Comparison of ENCODE assay signal across 8 cellular contexts in the genomic region with DNA sequence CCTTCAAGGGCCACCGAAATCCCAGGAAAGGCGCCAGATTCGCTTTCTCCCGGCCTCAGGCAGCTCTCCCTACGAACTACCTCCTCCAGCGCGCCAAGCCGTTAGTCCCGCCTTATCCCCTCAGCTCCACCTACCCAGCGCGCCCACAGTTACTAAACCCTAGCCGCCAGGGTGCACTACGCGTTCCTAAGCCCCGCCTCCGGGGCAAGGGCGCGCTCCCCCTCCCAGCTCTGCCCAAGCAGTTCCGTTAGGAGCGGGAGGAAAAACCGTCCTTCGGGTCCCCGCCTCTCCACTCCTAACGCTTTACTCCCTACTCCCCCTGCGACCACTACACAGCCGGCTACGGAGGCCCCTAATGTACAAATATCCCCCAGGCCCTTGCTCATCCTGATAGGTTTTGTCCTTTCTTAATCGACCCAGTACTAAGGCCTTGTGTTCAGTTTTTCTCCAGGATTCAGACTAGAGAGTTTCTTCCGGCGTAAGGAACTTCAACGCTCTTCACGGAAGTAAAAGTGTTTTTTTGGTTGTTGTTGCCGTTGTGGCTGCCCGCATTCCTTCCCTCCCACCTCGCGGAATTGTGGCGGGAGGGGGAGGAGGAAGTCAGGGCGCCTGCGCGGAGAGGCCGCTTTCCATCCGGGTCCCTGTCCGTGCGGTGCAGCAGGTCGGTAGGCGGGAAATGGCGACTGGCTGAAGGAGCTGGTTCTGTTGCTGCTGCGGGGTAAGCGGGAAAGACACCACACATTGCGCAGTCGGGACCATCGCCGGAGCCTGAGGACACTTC. TPM values are rescaled to one million over a fixed set of nuclear protein-coding genes. Genes with fewer than 3 reads are reported as not detected.
A peak's percentile ranks its signal among the peaks of the same experiment; 100 is the strongest.
DNase-seq lines count a peak whose midpoint lies in the region; ATAC-seq and TF ChIP-seq lines count a peak whose summit lies in the region.

Gene CTDSPL2 (plus strand): TSS at position 655 of the 781 bp plus-strand sequence. CDS start 31,386 bp downstream, outside the sequence.

- H3K27ac ChIP-seq in adrenal gland: peak within 1 kb of the TSS; percentile 88 to 99 (median 94)
- peak within 1 kb of the TSS; percentile 90 to 99 (median 96) for H3K27ac ChIP-seq in heart left ventricle
- peak within 1 kb of the TSS; percentile 91 to 96 (median 94) for H3K27ac ChIP-seq in upper lobe of left lung

- in situ Hi-C loops in GM13976 (cut with MboI; ENCODE audit: low sequenced_read_pairs, unreplicated experiment): no loop called here

- DNase-seq in GM13976 (ENCODE audit: low spot score): peak; percentile 93
- peak; percentile 98 for DNase-seq in NCI-H146 (lab: John Stamatoyannopoulos, UW)
- DNase-seq in T-helper 1 cell: peak; percentile 89 to 95 (median 91)
- DNase-seq in adrenal gland: peak; percentile 98 to 99 (median 99)
- peak; percentile 98 to 99 (median 99) for DNase-seq in heart left ventricle
- DNase-seq in posterior cingulate gyrus: peak; percentile 96 to 100 (median 97)
- peak; percentile 97 to 99 for DNase-seq in upper lobe of left lung

- TF ChIP-seq EP300 in upper lobe of left lung (IDR thresholded peaks at IDR 0.05): no peak

- H3K4me1 ChIP-seq in adrenal gland (replicated peaks in 1 of 2): peaks cover 13 to 24% of the 10 kb centered on the region in 2 donors
- H3K4me1 ChIP-seq in heart left ventricle: peaks cover 6 to 40% (median 22%) of the 10 kb centered on the region in 12 donors
- peaks cover 18 to 41% (median 28%) of the 10 kb centered on the region in 4 donors for H3K4me1 ChIP-seq in upper lobe of left lung

- peak; percentile 43 for TF ChIP-seq CTCF in GM13976 (IDR thresholded peaks at IDR 0.05; ENCODE audit: borderline replicate concordance, control extremely low read depth, extremely low read depth, insufficient read depth, missing control alignments)
- TF ChIP-seq CTCF in adrenal gland (IDR thresholded peaks at IDR 0.05): peak in 2 of 6 experiments; percentile 22 to 47
- peak in 11 of 12 donors; percentile 14 to 67 (median 39) for TF ChIP-seq CTCF in heart left ventricle (IDR thresholded peaks at IDR 0.05)
- peak; percentile 14 to 54 (median 30) for TF ChIP-seq CTCF in upper lobe of left lung (IDR thresholded peaks at IDR 0.05)

- H3K4me3 ChIP-seq in adrenal gland (peak within 1 kb of the TSS; percentile 34 to 95 (median 65)), heart left ventricle (peak within 1 kb of the TSS; percentile 61 to 96 (median 84)), upper lobe of left lung (peak within 1 kb of the TSS; percentile 72 to 86 (median 77))

- WGBS in adrenal gland, 4 donors: 0 to 1% (median 0%) methylated on average over 44 to 53 of the region's 53 CpGs
- 0% methylated on average over 48 to 53 of the region's 53 CpGs for WGBS in heart left ventricle, 4 donors
- 0 to 2% methylated on average over 45 to 51 of the region's 53 CpGs for WGBS in upper lobe of left lung, 2 donors

- ATAC-seq in HG02870 (IDR thresholded peaks at IDR 0.05; ENCODE audit: unreplicated experiment): peak; percentile 88
- peak; percentile 98 to 99 (median 98) for ATAC-seq in heart left ventricle
- ATAC-seq in upper lobe of left lung (ENCODE audit: low FRiP score in 2 of 2): peak; percentile 99 to 100

- TF ChIP-seq POLR2A in adrenal gland (IDR thresholded peaks at IDR 0.05): peak in 1 of 2 donors; percentile 86
- TF ChIP-seq POLR2A in heart left ventricle (IDR thresholded peaks at IDR 0.05): peak in 1 of 2 donors; percentile 59
- TF ChIP-seq POLR2A in upper lobe of left lung (IDR thresholded peaks at IDR 0.05): peak in 3 of 4 donors; percentile 5 to 76 (median 69)

- intact Hi-C loops in adrenal gland (cut with DNase I) (loop anchor here in 1 of 2 donors (10.0 kb wide), 1 partner anchor 142 kb away; the partner anchor contains the start of gene GOLM2), heart left ventricle (cut with DNase I) (loop anchor here in 6 of 10 donors (1.0 to 10.0 kb wide), 7 partner anchors 108 to 635 kb away; partner anchors contain the start of genes GOLM2 (in 4 of the 6), EIF3J (in 3 of the 6) and SERF2 (in 1 of the 6)), posterior cingulate gyrus (cut with DNase I) (loop anchor here (2.0 kb wide), 1 partner anchor 136 kb away; no protein-coding TSS in a partner anchor)

- H3K27me3 ChIP-seq in adrenal gland (no peaks in the 10 kb centered on the region), heart left ventricle (no peaks in the 10 kb centered on the region), upper lobe of left lung (no peaks in the 10 kb centered on the region)

- H3K36me3 ChIP-seq in adrenal gland (replicated peaks in 1 of 2) (no peaks in the 10 kb centered on the region), heart left ventricle (peaks cover 0 to 5% (median 0%) of the 10 kb centered on the region in 9 donors), upper lobe of left lung (peaks cover 0 to 3% (median 0%) of the 10 kb centered on the region in 4 donors)

- H3K9me3 ChIP-seq in adrenal gland (replicated peaks in 1 of 3) (no peaks in the 10 kb centered on the region), heart left ventricle (no peaks in the 10 kb centered on the region), upper lobe of left lung (no peaks in the 10 kb centered on the region)

RNA-seq across cellular contexts. Expression of gene CTDSPL2, which starts in this region (rescaled TPM):
- total RNA-seq in adrenal gland: 10 to 100 TPM; 12.1 to 54.6 (median 31.7) TPM
- polyA plus RNA-seq in adrenal gland: 10 to 100 TPM in 1 of 3 donors, 1 to 10 TPM in 2; 3.3 to 19.7 (median 5.7) TPM
- 10 to 100 TPM; 16.5 to 27.6 (median 19.8) TPM for total RNA-seq in heart left ventricle
- 1 to 10 TPM; 3.0 to 9.6 TPM for polyA plus RNA-seq in heart left ventricle
- 10 to 100 TPM; 20.6 to 60.8 (median 32.8) TPM for total RNA-seq in upper lobe of left lung

Comparison
In these comparisons a context has a peak if more than half of its experiments do, and no peak if none do; other contexts are left out.
1. Peak in every context shown above with its lines: DNase-seq, ATAC-seq, H3K4me3 ChIP-seq and H3K27ac ChIP-seq.